In genomic region chr5:32076699-32077695, GRCh38 we compare ENCODE assay signal across 8 cellular contexts.
DNase-seq lines count a peak whose midpoint lies in the region; ATAC-seq and TF ChIP-seq lines count a peak whose summit lies in the region.

No MANE protein-coding gene starts in this region.

- H3K36me3 Mint-ChIP-seq in chondrocyte (ENCODE audit: low read depth) (peaks cover 10% of the 10 kb centered on the region), type B pancreatic cell (no peaks in the 10 kb centered on the region)

- peak; percentile 91 for TF ChIP-seq CTCF in 22Rv1 (IDR thresholded peaks at IDR 0.05)
- TF ChIP-seq CTCF in LNCAP (IDR thresholded peaks at IDR 0.05) = peak; percentile 88
- TF ChIP-seq CTCF in chondrocyte (IDR thresholded peaks at IDR 0.05) = peak; percentile 98
- peak; percentile 68 to 77 (median 74) for TF ChIP-seq CTCF in right lobe of liver (IDR thresholded peaks at IDR 0.05)
- TF ChIP-seq CTCF in type B pancreatic cell (conservative IDR thresholded peaks at IDR 0.05) = peak; percentile 89

- H3K4me3 Mint-ChIP-seq in chondrocyte (ENCODE audit: unreplicated experiment) (no peak overlapping the region), type B pancreatic cell (no peak overlapping the region)

- peak; percentile 75 for DNase-seq in GM03348 (ENCODE audit: low spot score)
- DNase-seq in SHP77 (lab: John Stamatoyannopoulos, UW) = peak; percentile 62 to 75
- DNase-seq in chondrocyte (ENCODE audit: low spot score) = no peak
- DNase-seq in right lobe of liver = no peak
- DNase-seq in type B pancreatic cell (ENCODE audit: extremely low spot score, unreplicated experiment) = no peak

- TF ChIP-seq POLR2A in right lobe of liver (IDR thresholded peaks at IDR 0.05) = no peak

- ATAC-seq in right lobe of liver (peak; percentile 65 to 73 (median 66)), GM21515 (IDR thresholded peaks at IDR 0.05; ENCODE audit: unreplicated experiment) (no peak)

- H3K27me3 ChIP-seq in right lobe of liver = no peaks in the 10 kb centered on the region

- no peaks in the 10 kb centered on the region for H3K9me3 ChIP-seq in right lobe of liver

- no peaks in the 10 kb centered on the region for H3K4me1 ChIP-seq in right lobe of liver

- WGBS in right lobe of liver (ENCODE audit: insufficient coverage, low coverage, low lambda C conversion rate, missing lambda C conversion rate) = 9% methylated on average over 3 of the region's 4 CpGs

- no peaks in the 10 kb centered on the region for H3K9me3 Mint-ChIP-seq in chondrocyte (ENCODE audit: low read depth)
- H3K9me3 Mint-ChIP-seq in type B pancreatic cell = no peaks in the 10 kb centered on the region

- H3K36me3 ChIP-seq in right lobe of liver = no peaks in the 10 kb centered on the region

- no peaks in the 10 kb centered on the region for H3K27me3 Mint-ChIP-seq in chondrocyte (ENCODE audit: low read depth)
- H3K27me3 Mint-ChIP-seq in type B pancreatic cell = no peaks in the 10 kb centered on the region

- H3K4me1 Mint-ChIP-seq in chondrocyte (ENCODE audit: low read depth) = peaks cover 12% of the 10 kb centered on the region
- H3K4me1 Mint-ChIP-seq in type B pancreatic cell (ENCODE audit: unreplicated experiment) = peaks cover 3% of the 10 kb centered on the region

- intact Hi-C loops in right lobe of liver (cut with DNase I) = loop anchor here in 1 of 2 donors (10.0 kb wide), 1 partner anchor 252 kb away; no protein-coding TSS in a partner anchor

- H3K27ac ChIP-seq in 22Rv1 = no peak overlapping the region
- no peak overlapping the region for H3K27ac ChIP-seq in right lobe of liver

- H3K4me3 ChIP-seq in right lobe of liver = no peak overlapping the region

- H3K27ac Mint-ChIP-seq in chondrocyte (ENCODE audit: unreplicated experiment) = peak overlapping the region; percentile 74
- H3K27ac Mint-ChIP-seq in type B pancreatic cell = no peak overlapping the region

Comparison
In these comparisons a context has a peak if more than half of its experiments do, and no peak if none do; other contexts are left out.
1. DNase-seq: peak in GM03348 (single experiment) and SHP77 (2 of 2); none in chondrocyte (single experiment), right lobe of liver (0 of 3) and type B pancreatic cell (single experiment).
2. Peak in every context shown above with its lines, with median percentiles within 50 percentile points of each other: CTCF ChIP-seq.